Comparison of ENCODE assay signal across 1 cellular context in the genomic region with DNA sequence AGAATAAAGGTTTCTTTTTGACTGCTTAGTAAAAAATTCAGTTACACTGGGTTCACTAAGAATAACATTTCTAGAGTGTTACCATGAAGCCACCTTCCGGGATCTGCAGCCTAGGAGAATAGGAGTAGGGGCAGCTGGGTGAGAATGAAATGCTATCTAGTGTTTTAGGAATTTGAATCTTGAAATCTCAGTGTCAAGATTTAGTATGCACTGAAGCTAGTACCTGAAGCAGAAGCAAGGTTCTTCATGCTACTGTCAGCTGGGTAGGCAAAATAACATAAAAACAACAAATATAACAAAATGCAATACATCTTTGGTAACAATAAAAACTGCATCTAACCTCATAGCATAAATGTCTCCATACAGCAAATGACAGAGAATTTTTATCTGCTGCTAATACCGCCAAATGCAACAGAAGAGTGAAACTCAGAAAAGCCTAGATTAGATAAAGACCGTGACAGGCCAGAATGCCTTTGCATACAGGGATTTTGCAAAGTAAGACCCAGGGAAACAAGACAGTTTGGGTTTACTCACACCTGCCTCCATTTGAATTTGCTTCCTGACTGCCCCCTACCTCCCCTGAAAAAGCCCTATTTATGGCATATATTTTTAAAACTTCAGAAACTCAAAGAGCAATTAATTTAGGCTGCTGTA.
TF ChIP-seq lines count a peak whose summit lies in the region.

No MANE protein-coding gene starts in this region.

TF ChIP-seq in K562, 482 proteins besides CTCF, POLR2A, EP300 and RAD21 (continues in another document):
- TF ChIP-seq, protein P1, sequence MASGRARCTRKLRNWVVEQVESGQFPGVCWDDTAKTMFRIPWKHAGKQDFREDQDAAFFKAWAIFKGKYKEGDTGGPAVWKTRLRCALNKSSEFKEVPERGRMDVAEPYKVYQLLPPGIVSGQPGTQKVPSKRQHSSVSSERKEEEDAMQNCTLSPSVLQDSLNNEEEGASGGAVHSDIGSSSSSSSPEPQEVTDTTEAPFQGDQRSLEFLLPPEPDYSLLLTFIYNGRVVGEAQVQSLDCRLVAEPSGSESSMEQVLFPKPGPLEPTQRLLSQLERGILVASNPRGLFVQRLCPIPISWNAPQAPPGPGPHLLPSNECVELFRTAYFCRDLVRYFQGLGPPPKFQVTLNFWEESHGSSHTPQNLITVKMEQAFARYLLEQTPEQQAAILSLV (tag; IDR thresholded peaks at IDR 0.05) = no peak
- 0 out of 2 replicates have a peak, but pooled peaks have one; percentile 41 for TF ChIP-seq SMARCA4 (IDR thresholded peaks at IDR 0.05)
- TF ChIP-seq PRPF4 (IDR thresholded peaks at IDR 0.05; ENCODE audit: insufficient read depth, low read depth, low read length, poor library complexity, severe bottlenecking) = no peak
- TF ChIP-seq RBM14 (IDR thresholded peaks at IDR 0.05; ENCODE audit: borderline replicate concordance, insufficient read depth, low read depth, low read length) = no peak
- TF ChIP-seq TARDBP (IDR thresholded peaks at IDR 0.05) = no peak
- TF ChIP-seq CREB1 (IDR thresholded peaks at IDR 0.05) = no peak
- TF ChIP-seq CREB1 (CRISPR knock-in tag; IDR thresholded peaks at IDR 0.05) = no peak
- TF ChIP-seq DIDO1 (tag; IDR thresholded peaks at IDR 0.05; ENCODE audit: low read depth) = no peak
- TF ChIP-seq RBM34 (IDR thresholded peaks at IDR 0.05; ENCODE audit: borderline replicate concordance, insufficient read depth, low read length) = no peak
- TF ChIP-seq CBFA2T3 (IDR thresholded peaks at IDR 0.05) = 0 out of 2 replicates have a peak, but pooled peaks have one; percentile 20
- TF ChIP-seq, protein P2, sequence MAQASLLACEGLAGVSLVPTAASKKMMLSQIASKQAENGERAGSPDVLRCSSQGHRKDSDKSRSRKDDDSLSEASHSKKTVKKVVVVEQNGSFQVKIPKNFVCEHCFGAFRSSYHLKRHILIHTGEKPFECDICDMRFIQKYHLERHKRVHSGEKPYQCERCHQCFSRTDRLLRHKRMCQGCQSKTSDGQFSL (CRISPR knock-in tag; IDR thresholded peaks at IDR 0.05) = no peak
- TF ChIP-seq, protein P2 (tag; IDR thresholded peaks at IDR 0.05) = no peak
- TF ChIP-seq, protein P3, sequence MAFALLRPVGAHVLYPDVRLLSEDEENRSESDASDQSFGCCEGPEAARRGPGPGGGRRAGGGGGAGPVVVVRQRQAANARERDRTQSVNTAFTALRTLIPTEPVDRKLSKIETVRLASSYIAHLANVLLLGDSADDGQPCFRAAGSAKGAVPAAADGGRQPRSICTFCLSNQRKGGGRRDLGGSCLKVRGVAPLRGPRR (CRISPR knock-in tag; IDR thresholded peaks at IDR 0.05) = no peak
- TF ChIP-seq, protein P4, sequence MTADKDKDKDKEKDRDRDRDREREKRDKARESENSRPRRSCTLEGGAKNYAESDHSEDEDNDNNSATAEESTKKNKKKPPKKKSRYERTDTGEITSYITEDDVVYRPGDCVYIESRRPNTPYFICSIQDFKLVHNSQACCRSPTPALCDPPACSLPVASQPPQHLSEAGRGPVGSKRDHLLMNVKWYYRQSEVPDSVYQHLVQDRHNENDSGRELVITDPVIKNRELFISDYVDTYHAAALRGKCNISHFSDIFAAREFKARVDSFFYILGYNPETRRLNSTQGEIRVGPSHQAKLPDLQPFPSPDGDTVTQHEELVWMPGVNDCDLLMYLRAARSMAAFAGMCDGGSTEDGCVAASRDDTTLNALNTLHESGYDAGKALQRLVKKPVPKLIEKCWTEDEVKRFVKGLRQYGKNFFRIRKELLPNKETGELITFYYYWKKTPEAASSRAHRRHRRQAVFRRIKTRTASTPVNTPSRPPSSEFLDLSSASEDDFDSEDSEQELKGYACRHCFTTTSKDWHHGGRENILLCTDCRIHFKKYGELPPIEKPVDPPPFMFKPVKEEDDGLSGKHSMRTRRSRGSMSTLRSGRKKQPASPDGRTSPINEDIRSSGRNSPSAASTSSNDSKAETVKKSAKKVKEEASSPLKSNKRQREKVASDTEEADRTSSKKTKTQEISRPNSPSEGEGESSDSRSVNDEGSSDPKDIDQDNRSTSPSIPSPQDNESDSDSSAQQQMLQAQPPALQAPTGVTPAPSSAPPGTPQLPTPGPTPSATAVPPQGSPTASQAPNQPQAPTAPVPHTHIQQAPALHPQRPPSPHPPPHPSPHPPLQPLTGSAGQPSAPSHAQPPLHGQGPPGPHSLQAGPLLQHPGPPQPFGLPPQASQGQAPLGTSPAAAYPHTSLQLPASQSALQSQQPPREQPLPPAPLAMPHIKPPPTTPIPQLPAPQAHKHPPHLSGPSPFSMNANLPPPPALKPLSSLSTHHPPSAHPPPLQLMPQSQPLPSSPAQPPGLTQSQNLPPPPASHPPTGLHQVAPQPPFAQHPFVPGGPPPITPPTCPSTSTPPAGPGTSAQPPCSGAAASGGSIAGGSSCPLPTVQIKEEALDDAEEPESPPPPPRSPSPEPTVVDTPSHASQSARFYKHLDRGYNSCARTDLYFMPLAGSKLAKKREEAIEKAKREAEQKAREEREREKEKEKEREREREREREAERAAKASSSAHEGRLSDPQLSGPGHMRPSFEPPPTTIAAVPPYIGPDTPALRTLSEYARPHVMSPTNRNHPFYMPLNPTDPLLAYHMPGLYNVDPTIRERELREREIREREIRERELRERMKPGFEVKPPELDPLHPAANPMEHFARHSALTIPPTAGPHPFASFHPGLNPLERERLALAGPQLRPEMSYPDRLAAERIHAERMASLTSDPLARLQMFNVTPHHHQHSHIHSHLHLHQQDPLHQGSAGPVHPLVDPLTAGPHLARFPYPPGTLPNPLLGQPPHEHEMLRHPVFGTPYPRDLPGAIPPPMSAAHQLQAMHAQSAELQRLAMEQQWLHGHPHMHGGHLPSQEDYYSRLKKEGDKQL (CRISPR knock-in tag; IDR thresholded peaks at IDR 0.05; ENCODE audit: borderline replicate concordance) = no peak
- TF ChIP-seq SOX6 (IDR thresholded peaks at IDR 0.05) = no peak
- TF ChIP-seq RBM22 (IDR thresholded peaks at IDR 0.05; ENCODE audit: low read depth, low read length, poor library complexity, severe bottlenecking) = no peak
- no peak for TF ChIP-seq ZNF197 (CRISPR knock-in tag; IDR thresholded peaks at IDR 0.05; ENCODE audit: low read depth)
- TF ChIP-seq, protein P5, sequence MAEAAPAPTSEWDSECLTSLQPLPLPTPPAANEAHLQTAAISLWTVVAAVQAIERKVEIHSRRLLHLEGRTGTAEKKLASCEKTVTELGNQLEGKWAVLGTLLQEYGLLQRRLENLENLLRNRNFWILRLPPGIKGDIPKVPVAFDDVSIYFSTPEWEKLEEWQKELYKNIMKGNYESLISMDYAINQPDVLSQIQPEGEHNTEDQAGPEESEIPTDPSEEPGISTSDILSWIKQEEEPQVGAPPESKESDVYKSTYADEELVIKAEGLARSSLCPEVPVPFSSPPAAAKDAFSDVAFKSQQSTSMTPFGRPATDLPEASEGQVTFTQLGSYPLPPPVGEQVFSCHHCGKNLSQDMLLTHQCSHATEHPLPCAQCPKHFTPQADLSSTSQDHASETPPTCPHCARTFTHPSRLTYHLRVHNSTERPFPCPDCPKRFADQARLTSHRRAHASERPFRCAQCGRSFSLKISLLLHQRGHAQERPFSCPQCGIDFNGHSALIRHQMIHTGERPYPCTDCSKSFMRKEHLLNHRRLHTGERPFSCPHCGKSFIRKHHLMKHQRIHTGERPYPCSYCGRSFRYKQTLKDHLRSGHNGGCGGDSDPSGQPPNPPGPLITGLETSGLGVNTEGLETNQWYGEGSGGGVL (CRISPR knock-in tag; IDR thresholded peaks at IDR 0.05) = no peak
- TF ChIP-seq ZSCAN32 (CRISPR knock-in tag; IDR thresholded peaks at IDR 0.05) = no peak
- no peak for TF ChIP-seq JUND (IDR thresholded peaks at IDR 0.05; ENCODE audit: borderline replicate concordance, low read depth, low read length)
- no peak for TF ChIP-seq JUND (tag; IDR thresholded peaks at IDR 0.05; ENCODE audit: borderline replicate concordance, low read depth, low read length)
- TF ChIP-seq ZNF644 (tag; IDR thresholded peaks at IDR 0.05; ENCODE audit: low read depth) = no peak
- no peak for TF ChIP-seq RBM15 (IDR thresholded peaks at IDR 0.05; ENCODE audit: insufficient read depth, low read length)
- 0 out of 4 replicates have a peak, but pooled peaks of 1 of the 2 experiments have one; percentile 70 for TF ChIP-seq RCOR1 (IDR thresholded peaks at IDR 0.05; ENCODE audit: borderline replicate concordance in 1 of 2, low read depth in 2 of 2, low read length in 2 of 2)
- TF ChIP-seq ILF3 (IDR thresholded peaks at IDR 0.05; ENCODE audit: borderline replicate concordance) = no peak
- TF ChIP-seq, protein P6, sequence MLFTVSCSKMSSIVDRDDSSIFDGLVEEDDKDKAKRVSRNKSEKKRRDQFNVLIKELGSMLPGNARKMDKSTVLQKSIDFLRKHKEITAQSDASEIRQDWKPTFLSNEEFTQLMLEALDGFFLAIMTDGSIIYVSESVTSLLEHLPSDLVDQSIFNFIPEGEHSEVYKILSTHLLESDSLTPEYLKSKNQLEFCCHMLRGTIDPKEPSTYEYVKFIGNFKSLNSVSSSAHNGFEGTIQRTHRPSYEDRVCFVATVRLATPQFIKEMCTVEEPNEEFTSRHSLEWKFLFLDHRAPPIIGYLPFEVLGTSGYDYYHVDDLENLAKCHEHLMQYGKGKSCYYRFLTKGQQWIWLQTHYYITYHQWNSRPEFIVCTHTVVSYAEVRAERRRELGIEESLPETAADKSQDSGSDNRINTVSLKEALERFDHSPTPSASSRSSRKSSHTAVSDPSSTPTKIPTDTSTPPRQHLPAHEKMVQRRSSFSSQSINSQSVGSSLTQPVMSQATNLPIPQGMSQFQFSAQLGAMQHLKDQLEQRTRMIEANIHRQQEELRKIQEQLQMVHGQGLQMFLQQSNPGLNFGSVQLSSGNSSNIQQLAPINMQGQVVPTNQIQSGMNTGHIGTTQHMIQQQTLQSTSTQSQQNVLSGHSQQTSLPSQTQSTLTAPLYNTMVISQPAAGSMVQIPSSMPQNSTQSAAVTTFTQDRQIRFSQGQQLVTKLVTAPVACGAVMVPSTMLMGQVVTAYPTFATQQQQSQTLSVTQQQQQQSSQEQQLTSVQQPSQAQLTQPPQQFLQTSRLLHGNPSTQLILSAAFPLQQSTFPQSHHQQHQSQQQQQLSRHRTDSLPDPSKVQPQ (CRISPR knock-in tag; IDR thresholded peaks at IDR 0.05; ENCODE audit: borderline replicate concordance) = no peak
- TF ChIP-seq, protein P7, sequence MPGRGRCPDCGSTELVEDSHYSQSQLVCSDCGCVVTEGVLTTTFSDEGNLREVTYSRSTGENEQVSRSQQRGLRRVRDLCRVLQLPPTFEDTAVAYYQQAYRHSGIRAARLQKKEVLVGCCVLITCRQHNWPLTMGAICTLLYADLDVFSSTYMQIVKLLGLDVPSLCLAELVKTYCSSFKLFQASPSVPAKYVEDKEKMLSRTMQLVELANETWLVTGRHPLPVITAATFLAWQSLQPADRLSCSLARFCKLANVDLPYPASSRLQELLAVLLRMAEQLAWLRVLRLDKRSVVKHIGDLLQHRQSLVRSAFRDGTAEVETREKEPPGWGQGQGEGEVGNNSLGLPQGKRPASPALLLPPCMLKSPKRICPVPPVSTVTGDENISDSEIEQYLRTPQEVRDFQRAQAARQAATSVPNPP (IDR thresholded peaks at IDR 0.05; ENCODE audit: borderline replicate concordance, insufficient read depth, insufficient read length) = no peak
- no peak for TF ChIP-seq HMG20A (CRISPR knock-in tag; conservative IDR thresholded peaks at IDR 0.05)
- TF ChIP-seq CAMTA2 (CRISPR knock-in tag; conservative IDR thresholded peaks at IDR 0.05) = no peak
- TF ChIP-seq DNMT1 (IDR thresholded peaks at IDR 0.05) = no peak
- TF ChIP-seq ADNP (tag; IDR thresholded peaks at IDR 0.05) = no peak
- no peak for TF ChIP-seq ZNF764 (CRISPR knock-in tag; IDR thresholded peaks at IDR 0.05; ENCODE audit: low read depth)
- TF ChIP-seq KDM1A (IDR thresholded peaks at IDR 0.05) = peak; percentile 85 to 90
- no peak for TF ChIP-seq ZNF77 (CRISPR knock-in tag; IDR thresholded peaks at IDR 0.05)
- TF ChIP-seq NELFE (IDR thresholded peaks at IDR 0.05; ENCODE audit: insufficient read depth, insufficient read length) = no peak
- TF ChIP-seq DPF2 (IDR thresholded peaks at IDR 0.05) = peak; percentile 57
- TF ChIP-seq CEBPG (CRISPR knock-in tag; IDR thresholded peaks at IDR 0.05) = no peak
- TF ChIP-seq CEBPG (tag; conservative IDR thresholded peaks at IDR 0.05 in 1 of 2, IDR thresholded peaks at IDR 0.05 in 1 of 2) = no peak
- TF ChIP-seq MTA3 (IDR thresholded peaks at IDR 0.05; ENCODE audit: borderline replicate concordance) = no peak
- TF ChIP-seq YY1 (IDR thresholded peaks at IDR 0.05; ENCODE audit: borderline replicate concordance in 1 of 3, control insufficient read depth in 1 of 3, extremely low read depth in 1 of 3, insufficient read depth in 3 of 3, insufficient read length in 1 of 3, insufficient replicate concordance in 2 of 3, low read depth in 1 of 3, low read length in 2 of 3) = no peak
- TF ChIP-seq ZNF316 (IDR thresholded peaks at IDR 0.05) = no peak
- TF ChIP-seq, protein P8, sequence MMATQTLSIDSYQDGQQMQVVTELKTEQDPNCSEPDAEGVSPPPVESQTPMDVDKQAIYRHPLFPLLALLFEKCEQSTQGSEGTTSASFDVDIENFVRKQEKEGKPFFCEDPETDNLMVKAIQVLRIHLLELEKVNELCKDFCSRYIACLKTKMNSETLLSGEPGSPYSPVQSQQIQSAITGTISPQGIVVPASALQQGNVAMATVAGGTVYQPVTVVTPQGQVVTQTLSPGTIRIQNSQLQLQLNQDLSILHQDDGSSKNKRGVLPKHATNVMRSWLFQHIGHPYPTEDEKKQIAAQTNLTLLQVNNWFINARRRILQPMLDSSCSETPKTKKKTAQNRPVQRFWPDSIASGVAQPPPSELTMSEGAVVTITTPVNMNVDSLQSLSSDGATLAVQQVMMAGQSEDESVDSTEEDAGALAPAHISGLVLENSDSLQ (IDR thresholded peaks at IDR 0.05) = 0 out of 2 replicates have a peak, but pooled peaks have one; percentile 17
- TF ChIP-seq, protein P9, sequence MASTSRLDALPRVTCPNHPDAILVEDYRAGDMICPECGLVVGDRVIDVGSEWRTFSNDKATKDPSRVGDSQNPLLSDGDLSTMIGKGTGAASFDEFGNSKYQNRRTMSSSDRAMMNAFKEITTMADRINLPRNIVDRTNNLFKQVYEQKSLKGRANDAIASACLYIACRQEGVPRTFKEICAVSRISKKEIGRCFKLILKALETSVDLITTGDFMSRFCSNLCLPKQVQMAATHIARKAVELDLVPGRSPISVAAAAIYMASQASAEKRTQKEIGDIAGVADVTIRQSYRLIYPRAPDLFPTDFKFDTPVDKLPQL (IDR thresholded peaks at IDR 0.05; ENCODE audit: extremely low read depth, insufficient read length) = no peak
- peak; percentile 80 for TF ChIP-seq HDAC2 (IDR thresholded peaks at IDR 0.05)
- no peak for TF ChIP-seq NFXL1 (CRISPR knock-in tag; IDR thresholded peaks at IDR 0.05)
- TF ChIP-seq POLR2AphosphoS2 (IDR thresholded peaks at IDR 0.05; ENCODE audit: low read length) = no peak
- peak; percentile 44; the same call in 1 of the 2 replicates for TF ChIP-seq ARID1B (IDR thresholded peaks at IDR 0.05)
- TF ChIP-seq CHD2 (IDR thresholded peaks at IDR 0.05; ENCODE audit: low read depth, low read length) = no peak
- no peak for TF ChIP-seq ZNF282 (CRISPR knock-in tag; IDR thresholded peaks at IDR 0.05)
- no peak for TF ChIP-seq ZNF24 (IDR thresholded peaks at IDR 0.05)
- no peak for TF ChIP-seq ZNF785 (CRISPR knock-in tag; IDR thresholded peaks at IDR 0.05)
